Comparison of ENCODE assay signal across 13 cellular contexts in genomic region chr10:132390455-132391371, GRCh38. TPM values are rescaled to one million over a fixed set of nuclear protein-coding genes. Genes with fewer than 3 reads are reported as not detected.
A peak's percentile ranks its signal among the peaks of the same experiment; 100 is the strongest.
DNase-seq lines count a peak whose midpoint lies in the region; ATAC-seq and TF ChIP-seq lines count a peak whose summit lies in the region.
"Had no signal": no experiment of that assay in that cellular context is flagged by ENCODE, and none has a peak within 500 bp of the region (broad histone marks: within the 10 kb centered on the region; RNA-seq: fewer than 3 reads in every experiment).

No MANE protein-coding gene starts in this region.

- peak overlapping the region in 4 of 6 donors; percentile 21 to 42 (median 32) for H3K27ac Mint-ChIP-seq in naive B cell
- H3K27ac Mint-ChIP-seq: T-helper 1 cell treated with Interleukin-12 subunit alpha and Interleukin-12 subunit beta and Interleukin-4 antibody, amounts not matched to agents 30 μg/mL and 1 μg/mL, for 36 hours had no signal

- H3K4me1 Mint-ChIP-seq in naive B cell: peaks cover 42 to 44% (median 43%) of the 10 kb centered on the region in 3 donors

- ATAC-seq in Right ventricle myocardium superior (ENCODE audit: poor library complexity) (no peak), left ventricle myocardium superior (no peak), naive B cell (ENCODE audit: low read depth in 2 of 2) (no peak), GM18511 (IDR thresholded peaks at IDR 0.05; ENCODE audit: unreplicated experiment) (no peak)

- peak; percentile 21 for DNase-seq in Right ventricle myocardium superior
- no peak for DNase-seq in left ventricle myocardium superior
- DNase-seq in WERI-Rb-1: peak; percentile 3
- no peak for DNase-seq in naive B cell
- DNase-seq in uterus: peak; percentile 14
- DNase-seq in stimulated activated CD4-positive, alpha-beta T cell treated with anti-CD3 and anti-CD28 coated beads, Interleukin-15, amount 100 ng/mL, for 24 hours: no peak
- DNase-seq in substantia nigra (lab: John Stamatoyannopoulos, UW): no peak
- DNase-seq: amniotic stem cell, GF-D8, RPMI8226 had no signal

- H3K9me3 ChIP-seq in WERI-Rb-1 (ENCODE audit: severe bottlenecking): no peaks in the 10 kb centered on the region
- H3K9me3 ChIP-seq in uterus: no peaks in the 10 kb centered on the region

- H3K27ac ChIP-seq in WERI-Rb-1: no peak overlapping the region
- no peak overlapping the region for H3K27ac ChIP-seq in uterus
- no peak overlapping the region for H3K27ac ChIP-seq in substantia nigra (ENCODE audit: low read depth, low read length, poor library complexity, severe bottlenecking)

- H3K36me3 ChIP-seq in WERI-Rb-1 (no peaks in the 10 kb centered on the region), uterus (no peaks in the 10 kb centered on the region)

- TF ChIP-seq CTCF in WERI-Rb-1 (IDR thresholded peaks at IDR 0.05; ENCODE audit: low read depth, low read length) (no peak), uterus (IDR thresholded peaks at IDR 0.05) (no peak)

- H3K27me3 Mint-ChIP-seq in naive B cell: no peaks in the 10 kb centered on the region

- H3K36me3 Mint-ChIP-seq in naive B cell: no peaks in the 10 kb centered on the region

- intact Hi-C loops in Right ventricle myocardium superior (cut with DNase I) (loop anchor here (10.0 kb wide), 1 partner anchor 244 kb away; no protein-coding TSS in a partner anchor), left ventricle myocardium superior (cut with micrococcal nuclease) (no loop called here), uterus (cut with DNase I; ENCODE audit: low total_unique reads) (no loop called here)

- peaks cover 0 to 9% (median 0%) of the 10 kb centered on the region in 7 donors for H3K9me3 Mint-ChIP-seq in naive B cell

- H3K4me3 Mint-ChIP-seq in naive B cell: peak overlapping the region in 1 of 8 donors; percentile 73
- H3K4me3 Mint-ChIP-seq: T-helper 1 cell treated with Interleukin-12 subunit alpha and Interleukin-12 subunit beta and Interleukin-4 antibody, amounts not matched to agents 30 μg/mL and 1 μg/mL, for 36 hours had no signal

- H3K4me3 ChIP-seq in WERI-Rb-1 (ENCODE audit: low read depth, low read length): no peak overlapping the region
- H3K4me3 ChIP-seq in uterus: no peak overlapping the region
- H3K4me3 ChIP-seq: lung had no signal

- no peak for TF ChIP-seq POLR2A in uterus (IDR thresholded peaks at IDR 0.05)

- H3K4me1 ChIP-seq in uterus: no peaks in the 10 kb centered on the region

- H3K27me3 ChIP-seq in WERI-Rb-1 (ENCODE audit: insufficient read depth, low read depth, severe bottlenecking): no peaks in the 10 kb centered on the region
- H3K27me3 ChIP-seq in uterus: no peaks in the 10 kb centered on the region

RNA-seq across cellular contexts. Expression of gene PWWP2B, which starts 6.3 kb away (rescaled TPM):
- total RNA-seq in Right ventricle myocardium superior: 23.0 TPM
- 19.9 TPM for total RNA-seq in left ventricle myocardium superior
- 10 to 100 TPM in 1 of 6 donors, 1 to 10 TPM in 5; 3.3 to 10.3 (median 6.2) TPM for polyA plus RNA-seq in naive B cell (ENCODE audit: low read depth in 6 of 6)
- 10 to 100 TPM in 2 of 4 donors, 1 to 10 TPM in 1, under 1 TPM in 1; 0.29 to 27.6 (median 8.3) TPM for total RNA-seq in uterus

RNA-seq across cellular contexts. Expression of gene LRRC27, which starts 58.7 kb away (rescaled TPM):
- total RNA-seq in Right ventricle myocardium superior (3.9 TPM), left ventricle myocardium superior (3.2 TPM), uterus (10 to 100 TPM in 3 of 4 donors, under 1 TPM in 1; 0.59 to 32.6 (median 15.3) TPM)
- polyA plus RNA-seq in naive B cell (ENCODE audit: low read depth in 6 of 6): 10 to 100 TPM in 1 of 6 donors, 1 to 10 TPM in 5; 7.7 to 11.1 (median 8.7) TPM

Comparison
In these comparisons a context has a peak if more than half of its experiments do, and no peak if none do; other contexts are left out.
1. DNase-seq: peak in Right ventricle myocardium superior (single experiment), WERI-Rb-1 (single experiment) and uterus (2 of 2); none in left ventricle myocardium superior (single experiment), naive B cell (single experiment), stimulated activated CD4-positive, alpha-beta T cell treated with anti-CD3 and anti-CD28 coated beads, Interleukin-15, amount 100 ng/mL, for 24 hours (single experiment) and substantia nigra (0 of 49).